ENCODE assay signal across 16 cellular contexts in genomic region chr1:167056529-167057296, GRCh38. TPM values are rescaled to one million over a fixed set of nuclear protein-coding genes. Genes with fewer than 3 reads are reported as not detected.
DNase-seq lines count a peak whose midpoint lies in the region; ATAC-seq and TF ChIP-seq lines count a peak whose summit lies in the region.
"Had no signal": no experiment of that assay in that cellular context is flagged by ENCODE, and none has a peak within 500 bp of the region (broad histone marks: within the 10 kb centered on the region; RNA-seq: fewer than 3 reads in every experiment).

No MANE protein-coding gene starts in this region.

- no peaks in the 10 kb centered on the region for H3K9me3 Mint-ChIP-seq in H9
- no peaks in the 10 kb centered on the region for H3K9me3 Mint-ChIP-seq in CD4-positive, alpha-beta T cell
- H3K9me3 Mint-ChIP-seq: activated CD4-positive, alpha-beta memory T cell treated with anti-CD3 and anti-CD28 coated beads for 36 hours had no signal

- no peak overlapping the region for H2AFZ ChIP-seq in H9 (ENCODE audit: low read length)

- H3K27ac ChIP-seq in H9 (ENCODE audit: insufficient read length, low read depth, low read length) = no peak overlapping the region
- no peak overlapping the region for H3K27ac ChIP-seq in esophagus muscularis mucosa (replicated peaks in 1 of 4)
- H3K27ac ChIP-seq in CD4-positive, alpha-beta T cell (ENCODE audit: low read depth, low read length) = no peak overlapping the region
- H3K27ac ChIP-seq: 22Rv1, upper lobe of right lung had no signal

- no peak overlapping the region for H3K4me3 Mint-ChIP-seq in H9
- no peak overlapping the region for H3K4me3 Mint-ChIP-seq in CD4-positive, alpha-beta T cell
- H3K4me3 Mint-ChIP-seq: activated CD4-positive, alpha-beta memory T cell treated with anti-CD3 and anti-CD28 coated beads for 36 hours had no signal

- POLR2A ChIA-PET in CD4-positive, alpha-beta T cell (lab: Charles Lee) = interaction anchor here (1.0 kb wide), 1 partner anchor 147 kb away, joined by 5 read pairs; no protein-coding TSS in a partner anchor

- DNase-seq in DMS79 (lab: John Stamatoyannopoulos, UW) = peak; percentile 39
- DNase-seq in DMS79 treated with DMSO at 0.1 percent for 48 hours (lab: John Stamatoyannopoulos, UW) = no peak
- DNase-seq in H9 = peak; percentile 34
- DNase-seq in NCI-H2227 treated with DMSO at 0.1 percent for 48 hours (lab: John Stamatoyannopoulos, UW) = peak; percentile 91
- DNase-seq in esophagus muscularis mucosa (ENCODE audit: extremely low spot score) = peak; percentile 17
- no peak for DNase-seq in NCI-H345 (lab: John Stamatoyannopoulos, UW)
- no peak for DNase-seq in CD4-positive, alpha-beta T cell
- DNase-seq: activated naive CD4-positive, alpha-beta T cell treated with anti-CD3 and anti-CD28 coated beads, Interleukin-2, amount 50 U/mL, for 16 hours; MG63; T-helper 9 cell; upper lobe of right lung had no signal

- TF ChIP-seq EP300 in esophagus muscularis mucosa (IDR thresholded peaks at IDR 0.05) = no peak

- H3K4me3 ChIP-seq in esophagus muscularis mucosa = no peak overlapping the region
- H3K4me3 ChIP-seq: lung, MG63, upper lobe of right lung had no signal

- intact Hi-C loops in esophagus muscularis mucosa (cut with DNase I) = loop anchor here (5.0 kb wide), 1 partner anchor 79 kb away; the partner anchor contains the start of gene ILDR2
- intact Hi-C loops in CD4-positive, alpha-beta T cell (cut with DNase I, micrococcal nuclease) = loop anchor here (5.0 to 10.0 kb wide), 3 partner anchors 79 to 1129 kb away; partner anchors contain the start of gene ILDR2 (in 2 of the 2)

- H3K27me3 ChIP-seq in H9 (ENCODE audit: insufficient read depth, low read length) (no peaks in the 10 kb centered on the region), esophagus muscularis mucosa (peaks cover 0 to 16% (median 4%) of the 10 kb centered on the region in 4 donors)
- H3K27me3 ChIP-seq in CD4-positive, alpha-beta T cell (ENCODE audit: control insufficient read depth, insufficient read depth, low read length) = no peaks in the 10 kb centered on the region
- H3K27me3 ChIP-seq: MG63 had no signal

- H3K23ac ChIP-seq in H9 (ENCODE audit: insufficient read length, low read depth, low read length) = no peak overlapping the region

- H2BK12ac ChIP-seq in H9 (ENCODE audit: insufficient read length, low read depth, low read length) = no peak overlapping the region

- peak overlapping the region; percentile 68 for H4K8ac ChIP-seq in H9 (replicated peaks; ENCODE audit: insufficient read length, low read depth, low read length)

- H2BK5ac ChIP-seq in H9 (ENCODE audit: insufficient read length, low read length) = no peak overlapping the region

- no peak overlapping the region for H2BK120ac ChIP-seq in H9 (ENCODE audit: low read depth, low read length, poor library complexity, severe bottlenecking)

- no peak overlapping the region for H3K9ac ChIP-seq in H9 (ENCODE audit: extremely low read depth, insufficient read length, low read length)

- H4K5ac ChIP-seq in H9 (ENCODE audit: insufficient read length, low read depth, low read length) = peak overlapping the region; percentile 1

- CTCF ChIA-PET in CD4-positive, alpha-beta T cell (lab: Charles Lee) = interaction anchor here (1.2 to 5.9 kb wide), 2 partner anchors 145 to 146 kb away, joined by 6 to 175 read pairs; no protein-coding TSS in a partner anchor

- no peak overlapping the region for H3K27ac Mint-ChIP-seq in H9
- no peak overlapping the region for H3K27ac Mint-ChIP-seq in CD4-positive, alpha-beta T cell
- H3K27ac Mint-ChIP-seq: activated CD4-positive, alpha-beta memory T cell treated with anti-CD3 and anti-CD28 coated beads for 36 hours had no signal

- H3K36me3 ChIP-seq in esophagus muscularis mucosa = peaks cover 0 to 5% (median 0%) of the 10 kb centered on the region in 4 donors
- H3K36me3 ChIP-seq: MG63, upper lobe of right lung had no signal

- peaks cover 8% of the 10 kb centered on the region; the same call in 1 of the 2 replicates for H3K27me3 Mint-ChIP-seq in H9 (ENCODE audit: low read depth)
- no peaks in the 10 kb centered on the region for H3K27me3 Mint-ChIP-seq in CD4-positive, alpha-beta T cell
- H3K27me3 Mint-ChIP-seq: activated CD4-positive, alpha-beta memory T cell treated with anti-CD3 and anti-CD28 coated beads for 36 hours had no signal

- WGBS in H9 (ENCODE audit: extremely low coverage, insufficient read length, low lambda C conversion rate) = 100% methylated on average over 1 of the region's 10 CpGs
- WGBS in esophagus muscularis mucosa = 49% methylated on average over 10 of the region's 10 CpGs

- no peaks in the 10 kb centered on the region for H3K23me2 ChIP-seq in H9 (ENCODE audit: insufficient read length, low read depth, low read length, poor library complexity, severe bottlenecking)

- H3K4me1 ChIP-seq in H9 (ENCODE audit: insufficient read depth, low read length) (no peaks in the 10 kb centered on the region), esophagus muscularis mucosa (peaks cover 0 to 10% (median 7%) of the 10 kb centered on the region in 4 donors)
- H3K4me1 ChIP-seq: upper lobe of right lung had no signal

- H2BK15ac ChIP-seq in H9 (ENCODE audit: low read depth, low read length) = no peak overlapping the region

- H3K4me2 ChIP-seq in H9 (ENCODE audit: insufficient read depth, insufficient read length, low read length) = no peak overlapping the region

- no peaks in the 10 kb centered on the region for H3K9me3 ChIP-seq in H9 (ENCODE audit: control insufficient read depth, low read depth, low read length)
- no peaks in the 10 kb centered on the region for H3K9me3 ChIP-seq in esophagus muscularis mucosa
- H3K9me3 ChIP-seq in CD4-positive, alpha-beta T cell (ENCODE audit: control insufficient read depth, low read length) = no peaks in the 10 kb centered on the region
- H3K9me3 ChIP-seq: MG63, upper lobe of right lung had no signal

- no peak overlapping the region for H3K56ac ChIP-seq in H9 (ENCODE audit: insufficient read length, low read depth, low read length)

- no peak for ATAC-seq in HG03521 (IDR thresholded peaks at IDR 0.05; ENCODE audit: unreplicated experiment)
- ATAC-seq in CD4-positive, alpha-beta T cell (ENCODE audit: poor library complexity) = no peak

- no peaks in the 10 kb centered on the region; a peak in 1 of 7 replicates for H3K36me3 Mint-ChIP-seq in H9 (ENCODE audit: insufficient read depth in 1 of 3, low read depth in 3 of 3)
- H3K36me3 Mint-ChIP-seq in CD4-positive, alpha-beta T cell (ENCODE audit: low read depth) = peaks cover 32% of the 10 kb centered on the region

- TF ChIP-seq POLR2A in esophagus muscularis mucosa (IDR thresholded peaks at IDR 0.05; ENCODE audit: low read depth) = no peak

- H3K18ac ChIP-seq in H9 (ENCODE audit: insufficient read length, low read depth, low read length) = peak overlapping the region; percentile 38

- H2AK5ac ChIP-seq in H9 (ENCODE audit: insufficient read length, low read length) = no peak overlapping the region

- no peak overlapping the region for H3K4ac ChIP-seq in H9 (ENCODE audit: low read depth, low read length)

- no peaks in the 10 kb centered on the region for H3K79me1 ChIP-seq in H9 (ENCODE audit: insufficient read depth, low read depth, low read length, poor library complexity, severe bottlenecking)

- no peak for TF ChIP-seq CTCF in H9 (conservative IDR thresholded peaks at IDR 0.05)
- TF ChIP-seq CTCF in esophagus muscularis mucosa (IDR thresholded peaks at IDR 0.05) = no peak
- TF ChIP-seq CTCF in CD4-positive, alpha-beta T cell (IDR thresholded peaks at IDR 0.05) = no peak

- H3K79me2 ChIP-seq in H9 (ENCODE audit: insufficient read depth, low read length) = no peaks in the 10 kb centered on the region

- H3K4me1 Mint-ChIP-seq in H9 = peaks cover 7 to 12% of the 10 kb centered on the region in 2 experiments
- peaks cover 9% of the 10 kb centered on the region for H3K4me1 Mint-ChIP-seq in CD4-positive, alpha-beta T cell (ENCODE audit: low read depth)

- no peak overlapping the region for H3K14ac ChIP-seq in H9 (ENCODE audit: insufficient read depth, low read length)

- no peak overlapping the region for H2BK20ac ChIP-seq in H9 (ENCODE audit: low read depth, low read length, poor library complexity, severe bottlenecking)

- no peak overlapping the region for H3T11ph ChIP-seq in H9 (ENCODE audit: low read length)

- no peak overlapping the region for H4K91ac ChIP-seq in H9 (ENCODE audit: insufficient read length, low read depth, low read length)

- no peaks in the 10 kb centered on the region for H4K20me1 ChIP-seq in H9 (ENCODE audit: control insufficient read depth, insufficient read depth, insufficient read length)

RNA-seq across cellular contexts. Expression of gene GPA33, which starts 33.5 kb away (rescaled TPM):
- total RNA-seq in H9 (2021) (0.11 TPM in 1 of 2 replicates, not detected in the other), esophagus muscularis mucosa (under 1 TPM in 1 of 4 donors, not detected in 3; 0.57 TPM)
- 1 to 10 TPM; 4.8 to 5.0 TPM for total RNA-seq in CD4-positive, alpha-beta T cell
- total RNA-seq: esophagus mucosa had no signal

RNA-seq across cellular contexts. Expression of gene STYXL2, which starts 37.2 kb away (rescaled TPM):
- total RNA-seq in H9 (2021) (0.09 and 0.13 TPM in 2 replicates), esophagus muscularis mucosa (under 1 TPM in 2 of 4 donors, not detected in 2; 0.32 to 0.46 TPM)
- not detected for total RNA-seq in CD4-positive, alpha-beta T cell
- total RNA-seq: activated CD4-positive, alpha-beta memory T cell treated with anti-CD3 and anti-CD28 coated beads for 36 hours; esophagus mucosa had no signal

Comparison
In these comparisons a context has a peak if more than half of its experiments do, and no peak if none do; other contexts are left out.
1. DNase-seq: peak in DMS79 (single experiment), H9 (single experiment), NCI-H2227 treated with DMSO at 0.1 percent for 48 hours (single experiment) and esophagus muscularis mucosa (single experiment); none in DMS79 treated with DMSO at 0.1 percent for 48 hours (single experiment), NCI-H345 (single experiment) and CD4-positive, alpha-beta T cell (0 of 10).